In genomic region chr9:128257086-128257825, GRCh38 we compare ENCODE assay signal across 21 cellular contexts. TPM values are rescaled to one million over a fixed set of nuclear protein-coding genes. Genes with fewer than 3 reads are reported as not detected.
DNase-seq lines count a peak whose midpoint lies in the region; ATAC-seq, FAIRE-seq and TF ChIP-seq lines count a peak whose summit lies in the region.
"Had no signal": no experiment of that assay in that cellular context is flagged by ENCODE, and none has a peak within 500 bp of the region (broad histone marks: within the 10 kb centered on the region; RNA-seq: fewer than 3 reads in every experiment).

No MANE protein-coding gene starts in this region.

- H3K27ac Mint-ChIP-seq in mesothelial cell of epicardium (peak overlapping the region; percentile 51), type B pancreatic cell (peak overlapping the region; percentile 68)
- H3K27ac Mint-ChIP-seq in activated T-cell treated with anti-CD3 and anti-CD28 coated beads, Interleukin-2, amount 50 U/mL, for 72 hours = no peak overlapping the region

- no peak for TF ChIP-seq RAD21 in K562 (CRISPR knock-in tag; conservative IDR thresholded peaks at IDR 0.05 in 1 of 2, IDR thresholded peaks at IDR 0.05 in 1 of 2)

- no peak overlapping the region for H3K4me3 Mint-ChIP-seq in mesothelial cell of epicardium
- no peak overlapping the region for H3K4me3 Mint-ChIP-seq in type B pancreatic cell
- peak overlapping the region in 1 of 2 donors; percentile 4 for H3K4me3 Mint-ChIP-seq in activated T-cell treated with anti-CD3 and anti-CD28 coated beads, Interleukin-2, amount 50 U/mL, for 72 hours
- H3K4me3 Mint-ChIP-seq: H9 had no signal

- H3K27me3 Mint-ChIP-seq in mesothelial cell of epicardium (ENCODE audit: low read depth) (no peaks in the 10 kb centered on the region), type B pancreatic cell (no peaks in the 10 kb centered on the region)
- H3K27me3 Mint-ChIP-seq in activated T-cell treated with anti-CD3 and anti-CD28 coated beads, Interleukin-2, amount 50 U/mL, for 72 hours (ENCODE audit: low read depth) = peaks cover 2% of the 10 kb centered on the region

- in situ Hi-C loops in K562 (cut with MboI) (no loop called here), ACHN (cut with HindIII; ENCODE audit: low pct_ligation_motif_present, low pct_unique_long_range_greater_than_20kb, low sequenced_read_pairs) (no loop called here)

- H3K4me2 ChIP-seq in K562 (ENCODE audit: insufficient read depth, low read length) = no peak overlapping the region
- H3K4me2 ChIP-seq: PC-9 had no signal

- POLR2A ChIA-PET in K562 (lab: Yijun Ruan, JAX) = interaction anchor here (0.6 to 1.7 kb wide), 10 partner anchors 14 to 413 kb away, joined by 3 to 5 read pairs (median 3); partner anchors contain the start of genes BBLN, GOLGA2 and SWI5

- peak; percentile 26 for TF ChIP-seq POLR2A in K562 (conservative IDR thresholded peaks at IDR 0.05)

- H3K27me3 ChIP-seq in K562 (ENCODE audit: control insufficient read depth in 2 of 2, insufficient read depth in 2 of 2, low read length in 2 of 2) = no peaks in the 10 kb centered on the region

- H3K4me1 Mint-ChIP-seq in mesothelial cell of epicardium (peaks cover 3% of the 10 kb centered on the region), type B pancreatic cell (ENCODE audit: unreplicated experiment) (peaks cover 11% of the 10 kb centered on the region)
- H3K4me1 Mint-ChIP-seq in activated T-cell treated with anti-CD3 and anti-CD28 coated beads, Interleukin-2, amount 50 U/mL, for 72 hours (ENCODE audit: low read depth) = no peaks in the 10 kb centered on the region

- FAIRE-seq in K562 (lab: Jason Lieb, UNC) = no peak
- FAIRE-seq: G401.6, GM12891, HTR-8/SVneo had no signal

- WGBS in K562 (ENCODE audit: insufficient coverage, low coverage, missing lambda C conversion rate) = 92% methylated on average over 23 of the region's 23 CpGs

- BruUV-seq in K562 (replicated peaks; lab: Mats Ljungman, UMichigan) = no TSS peak

- no peak overlapping the region for H3K4me3 ChIP-seq in K562
- H3K4me3 ChIP-seq: PC-9 had no signal

- peaks cover 12% of the 10 kb centered on the region; the same call in 2 of the 3 replicates for H3K79me2 ChIP-seq in K562 (ENCODE audit: control insufficient read depth, insufficient read depth, low read length)

- H2AFZ ChIP-seq in K562 (ENCODE audit: low read depth, low read length) = no peak overlapping the region
- H2AFZ ChIP-seq: PC-9 had no signal

- ATAC-seq in K562 (no peak), HG02970 (IDR thresholded peaks at IDR 0.05; ENCODE audit: low FRiP score, unreplicated experiment) (no peak)
- ATAC-seq in activated T-cell treated with anti-CD3 and anti-CD28 coated beads, Interleukin-2, amount 50 U/mL, for 72 hours (replicated peaks in 1 of 2) = no peak
- ATAC-seq: SK-N-SH treated with all-trans-retinoic acid at 6 μM for 48 hours had no signal

- H3K36me3 Mint-ChIP-seq in mesothelial cell of epicardium = peaks cover 33% of the 10 kb centered on the region
- H3K36me3 Mint-ChIP-seq in type B pancreatic cell = peaks cover 11% of the 10 kb centered on the region
- peaks cover 0 to 6% of the 10 kb centered on the region in 2 donors for H3K36me3 Mint-ChIP-seq in activated T-cell treated with anti-CD3 and anti-CD28 coated beads, Interleukin-2, amount 50 U/mL, for 72 hours (ENCODE audit: insufficient read depth in 2 of 2)

- H3K9me3 Mint-ChIP-seq in mesothelial cell of epicardium (no peaks in the 10 kb centered on the region), type B pancreatic cell (no peaks in the 10 kb centered on the region)
- no peaks in the 10 kb centered on the region for H3K9me3 Mint-ChIP-seq in activated T-cell treated with anti-CD3 and anti-CD28 coated beads, Interleukin-2, amount 50 U/mL, for 72 hours
- H3K9me3 Mint-ChIP-seq: H9 had no signal

- peaks cover 82% of the 10 kb centered on the region; the same call in 2 of the 3 replicates for H3K36me3 ChIP-seq in K562 (ENCODE audit: control insufficient read depth, insufficient read depth, low read length)

- TF ChIP-seq EP300 in K562 (IDR thresholded peaks at IDR 0.05; ENCODE audit: low read length) = no peak

- TF ChIP-seq CTCF in K562 (IDR thresholded peaks at IDR 0.05 in 2 of 3, conservative IDR thresholded peaks at IDR 0.05 in 1 of 3; ENCODE audit: insufficient read depth in 2 of 3, low read depth in 1 of 3, low read length in 3 of 3) (no peak), mesothelial cell of epicardium (IDR thresholded peaks at IDR 0.05; ENCODE audit: unreplicated experiment) (no peak), type B pancreatic cell (conservative IDR thresholded peaks at IDR 0.05) (no peak)

- intact Hi-C loops in K562 (cut with micrococcal nuclease) = no loop called here

- H3K27ac ChIP-seq in K562 (ENCODE audit: extremely low read depth, low read depth, low read length) = no peak overlapping the region
- H3K27ac ChIP-seq: C4-2B, PC-9 had no signal

- no peaks in the 10 kb centered on the region for H3K9me1 ChIP-seq in K562 (ENCODE audit: control insufficient read depth, insufficient read depth, low read length)

- CTCF ChIA-PET in K562 (lab: Yijun Ruan, JAX; ENCODE audit: low intra/inter-chr PET ratio) = no interaction called here

- H3K9ac ChIP-seq in K562 (ENCODE audit: insufficient read depth in 1 of 2, low read depth in 2 of 2, low read length in 2 of 2) = peak overlapping the region in 1 of 2 experiments; percentile 43; a peak in 2 of 4 replicates

- H4K20me1 ChIP-seq in K562 (replicated peaks; ENCODE audit: control insufficient read depth, insufficient read depth, low read length) = peaks cover 3% of the 10 kb centered on the region; the same call in 1 of the 2 replicates

- DNase-seq in NCI-H345 (lab: John Stamatoyannopoulos, UW) (peak; percentile 24), NCI-H345 treated with DMSO at 0.1 percent for 48 hours (lab: John Stamatoyannopoulos, UW; ENCODE audit: unreplicated experiment) (no peak), K562 (ENCODE audit: extremely low read depth in 1 of 4, low spot score in 3 of 4) (no peak), mesothelial cell of epicardium (ENCODE audit: low spot score in 2 of 2, unreplicated experiment in 2 of 2) (no peak), type B pancreatic cell (ENCODE audit: extremely low spot score, unreplicated experiment) (no peak), ACHN (no peak)
- DNase-seq in activated T-cell treated with anti-CD3 and anti-CD28 coated beads, Interleukin-2, amount 50 U/mL, for 72 hours = no peak
- DNase-seq: 8988T, COR-L47, H9, NCI-H1436 treated with DMSO at 0.1 percent for 48 hours, NCI-H2081 treated with DMSO at 0.1 percent for 48 hours, NCI-H446 treated with DMSO at 0.1 percent for 48 hours, NCI-H774, PC-9 had no signal

- no peaks in the 10 kb centered on the region for H3K9me3 ChIP-seq in K562 (replicated peaks; ENCODE audit: control insufficient read depth, insufficient read depth, low read depth, low read length)

- H3K4me1 ChIP-seq in K562 (replicated peaks in 1 of 2; ENCODE audit: control insufficient read depth in 2 of 2, insufficient read depth in 2 of 2, low read length in 2 of 2) = peaks cover 31 to 56% of the 10 kb centered on the region in 2 experiments

RNA-seq across cellular contexts. Expression of gene GOLGA2, which starts 18.6 kb away (rescaled TPM):
- 623 and 716 TPM in 2 replicates for total RNA-seq in K562 (2011; cell fraction: chromatin; rRNA removed; ENCODE audit: low replicate concordance)
- 264 and 268 TPM in 2 replicates for total RNA-seq in K562 (2011; cell fraction: nucleolus; rRNA removed)
- total RNA-seq in K562 (2011; cell fraction: nucleoplasm; rRNA removed) = 448 and 517 TPM in 2 replicates
- total RNA-seq in K562 (2014; rRNA removed) (101 and 116 TPM in 2 replicates), K562 (2014; rRNA removed; fragmentation: Illumina TruSeq; extraction: Trizol) (70.7 and 80.5 TPM in 2 replicates), K562 (2015; rRNA removed; fragmentation: Illumina TruSeq; extraction: Trizol) (69.2 and 75.1 TPM in 2 replicates), K562 (2021) (91.3 and 109 TPM in 2 replicates), mesothelial cell of epicardium (177 to 195 TPM (median 186 TPM) in 3 replicates), type B pancreatic cell (ENCODE audit: low replicate concordance) (91.5 and 124 TPM in 2 replicates)
- polyA plus RNA-seq in K562 (2011; rRNA removed) (76.0 and 137 TPM in 2 replicates), K562 (2014; fragmentation: Illumina TruSeq; extraction: Trizol) (117 and 122 TPM in 2 replicates), K562 (2014; fragmentation: Nextera tagmentation; extraction: Ambion mirVana) (10 to 100 TPM; 15.7 to 21.9 TPM), K562 (2014; rRNA removed) (98.1 and 138 TPM in 2 replicates)
- 48.9 and 79.1 TPM in 2 replicates for polyA plus RNA-seq in K562 (2011; cell fraction: cytosol; rRNA removed)
- polyA plus RNA-seq in K562 (2011; cell fraction: nucleus; rRNA removed) = 143 and 177 TPM in 2 replicates
- polyA plus RNA-seq in K562 (2012) = 75.8 and 115 TPM in 2 replicates
- 69.9 and 111 TPM in 2 replicates for polyA minus RNA-seq in K562 (2011; rRNA and poly(A)+ RNA removed)
- polyA minus RNA-seq in K562 (2011; cell fraction: cytosol; rRNA and poly(A)+ RNA removed) = 40.1 and 56.7 TPM in 2 replicates
- polyA minus RNA-seq in K562 (2011; cell fraction: nucleus; rRNA and poly(A)+ RNA removed) = 86.6 and 165 TPM in 2 replicates
- 10 to 100 TPM; 44.9 to 54.4 TPM for total RNA-seq in activated T-cell treated with anti-CD3 and anti-CD28 coated beads, Interleukin-2, amount 50 U/mL, for 72 hours

RNA-seq across cellular contexts. Expression of gene SWI5, which starts 18.8 kb away (rescaled TPM):
- total RNA-seq in K562 (2011; cell fraction: chromatin; rRNA removed; ENCODE audit: low replicate concordance) = 31.0 and 60.5 TPM in 2 replicates
- total RNA-seq in K562 (2011; cell fraction: nucleolus; rRNA removed) = 37.1 and 42.7 TPM in 2 replicates
- total RNA-seq in K562 (2011; cell fraction: nucleoplasm; rRNA removed) = 33.4 and 47.4 TPM in 2 replicates
- 105 and 106 TPM in 2 replicates for total RNA-seq in K562 (2014; rRNA removed)
- total RNA-seq in K562 (2014; rRNA removed; fragmentation: Illumina TruSeq; extraction: Trizol) = 82.6 and 86.7 TPM in 2 replicates
- total RNA-seq in K562 (2015; rRNA removed; fragmentation: Illumina TruSeq; extraction: Trizol) = 93.9 and 94.3 TPM in 2 replicates
- total RNA-seq in K562 (2021) = 72.3 and 77.3 TPM in 2 replicates
- polyA plus RNA-seq in K562 (2011; rRNA removed) = 121 and 145 TPM in 2 replicates
- 151 and 164 TPM in 2 replicates for polyA plus RNA-seq in K562 (2011; cell fraction: cytosol; rRNA removed)
- 39.9 and 61.7 TPM in 2 replicates for polyA plus RNA-seq in K562 (2011; cell fraction: nucleus; rRNA removed)
- 91.8 and 104 TPM in 2 replicates for polyA plus RNA-seq in K562 (2012)
- 95.9 and 104 TPM in 2 replicates for polyA plus RNA-seq in K562 (2014; fragmentation: Illumina TruSeq; extraction: Trizol)
- 100 to 1,000 TPM in 1 of 2 experiments, 10 to 100 TPM in 1; 62.8 to 133 TPM for polyA plus RNA-seq in K562 (2014; fragmentation: Nextera tagmentation; extraction: Ambion mirVana)
- polyA plus RNA-seq in K562 (2014; rRNA removed) = 121 and 141 TPM in 2 replicates
- 51.5 and 51.7 TPM in 2 replicates for polyA minus RNA-seq in K562 (2011; rRNA and poly(A)+ RNA removed)
- polyA minus RNA-seq in K562 (2011; cell fraction: cytosol; rRNA and poly(A)+ RNA removed) = 22.0 and 22.2 TPM in 2 replicates
- 11.6 and 14.9 TPM in 2 replicates for polyA minus RNA-seq in K562 (2011; cell fraction: nucleus; rRNA and poly(A)+ RNA removed)
- 24.1 to 26.0 TPM (median 24.3 TPM) in 3 replicates for total RNA-seq in mesothelial cell of epicardium
- 23.0 and 25.1 TPM in 2 replicates for total RNA-seq in type B pancreatic cell (ENCODE audit: low replicate concordance)
- 10 to 100 TPM; 20.1 to 25.4 TPM for total RNA-seq in activated T-cell treated with anti-CD3 and anti-CD28 coated beads, Interleukin-2, amount 50 U/mL, for 72 hours

RNA-seq across cellular contexts. Expression of gene DNM1, which starts 54.1 kb away (rescaled TPM):
- 88.0 and 181 TPM in 2 replicates for total RNA-seq in K562 (2011; cell fraction: chromatin; rRNA removed; ENCODE audit: low replicate concordance)
- total RNA-seq in K562 (2011; cell fraction: nucleolus; rRNA removed) = 88.4 and 99.1 TPM in 2 replicates
- 92.3 and 124 TPM in 2 replicates for total RNA-seq in K562 (2011; cell fraction: nucleoplasm; rRNA removed)
- 6.6 and 7.9 TPM in 2 replicates for total RNA-seq in K562 (2014; rRNA removed)
- 4.5 and 5.2 TPM in 2 replicates for total RNA-seq in K562 (2014; rRNA removed; fragmentation: Illumina TruSeq; extraction: Trizol)
- total RNA-seq in K562 (2015; rRNA removed; fragmentation: Illumina TruSeq; extraction: Trizol) = 8.4 and 9.1 TPM in 2 replicates
- total RNA-seq in K562 (2021) = 20.7 and 23.1 TPM in 2 replicates
- polyA plus RNA-seq in K562 (2011; rRNA removed) = 9.5 and 33.1 TPM in 2 replicates
- 7.7 and 11.1 TPM in 2 replicates for polyA plus RNA-seq in K562 (2011; cell fraction: cytosol; rRNA removed)
- polyA plus RNA-seq in K562 (2011; cell fraction: nucleus; rRNA removed) = 108 and 126 TPM in 2 replicates
- 15.9 and 25.7 TPM in 2 replicates for polyA plus RNA-seq in K562 (2012)
- 10.0 and 15.5 TPM in 2 replicates for polyA plus RNA-seq in K562 (2014; fragmentation: Illumina TruSeq; extraction: Trizol)
- under 1 TPM; 0.39 to 0.58 TPM for polyA plus RNA-seq in K562 (2014; fragmentation: Nextera tagmentation; extraction: Ambion mirVana)
- 17.6 TPM in 2 replicates for polyA plus RNA-seq in K562 (2014; rRNA removed)
- 19.1 and 29.6 TPM in 2 replicates for polyA minus RNA-seq in K562 (2011; rRNA and poly(A)+ RNA removed)
- 6.7 and 22.4 TPM in 2 replicates for polyA minus RNA-seq in K562 (2011; cell fraction: cytosol; rRNA and poly(A)+ RNA removed)
- polyA minus RNA-seq in K562 (2011; cell fraction: nucleus; rRNA and poly(A)+ RNA removed) = 55.2 and 137 TPM in 2 replicates
- total RNA-seq in mesothelial cell of epicardium = 86.8 to 98.6 TPM (median 89.2 TPM) in 3 replicates
- 16.3 and 112 TPM in 2 replicates for total RNA-seq in type B pancreatic cell (ENCODE audit: low replicate concordance)
- total RNA-seq in activated T-cell treated with anti-CD3 and anti-CD28 coated beads, Interleukin-2, amount 50 U/mL, for 72 hours = 1 to 10 TPM in 1 of 2 donors, under 1 TPM in 1; 0.86 to 2.4 TPM
